22 cellular contexts compared by ENCODE assay signal in genomic region chr10:82827901-82828300, GRCh38.
"Had no signal": no experiment of that assay in that cellular context is flagged by ENCODE, and none has a peak within 500 bp of the region (broad histone marks: within the 10 kb centered on the region; RNA-seq: fewer than 3 reads in every experiment).

No MANE protein-coding gene starts in this region.

- H3K27me3 Mint-ChIP-seq: naive B cell; naive thymus-derived CD8-positive, alpha-beta T cell had no signal

- H3K27me3 ChIP-seq: dorsolateral prefrontal cortex, esophagus squamous epithelium, foreskin keratinocyte, left lung had no signal

- H3K4me1 ChIP-seq: esophagus squamous epithelium, foreskin keratinocyte, gastroesophageal sphincter, heart left ventricle, left lung, lower lobe of right lung had no signal

- H3K36me3 ChIP-seq: esophagus squamous epithelium, gastroesophageal sphincter, heart left ventricle, left lung, lower lobe of right lung had no signal

- DNase-seq: dermis blood vessel endothelial cell; dorsolateral prefrontal cortex; effector CD4-positive, alpha-beta T cell; effector memory CD4-positive, alpha-beta T cell; erythroblast; esophagus squamous epithelium; foreskin keratinocyte; heart left ventricle; hippocampal formation; left cardiac atrium; left lung; left ventricle myocardium superior; lower lobe of right lung; mesenchymal stem cell; mucosa of descending colon; naive B cell; naive thymus-derived CD8-positive, alpha-beta T cell had no signal

- H3K9me3 ChIP-seq: esophagus squamous epithelium, gastroesophageal sphincter, heart left ventricle, left lung, lower lobe of right lung, mucosa of descending colon had no signal

- ATAC-seq: esophagus mucosa; foreskin keratinocyte; gastroesophageal sphincter; heart left ventricle; left cardiac atrium; left lung; left ventricle myocardium superior; lower lobe of right lung; mucosa of descending colon; naive thymus-derived CD8-positive, alpha-beta T cell had no signal

- H3K4me1 Mint-ChIP-seq: naive B cell; naive thymus-derived CD8-positive, alpha-beta T cell had no signal

- H3K4me3 ChIP-seq: coronary artery, dorsolateral prefrontal cortex, esophagus squamous epithelium, gastroesophageal sphincter, heart left ventricle, left lung, lower lobe of right lung, mucosa of descending colon had no signal

- H3K9me3 Mint-ChIP-seq: mesothelial cell of epicardium had no signal

- H3K36me3 Mint-ChIP-seq: mesothelial cell of epicardium; naive B cell; naive thymus-derived CD8-positive, alpha-beta T cell had no signal

- H3K27ac Mint-ChIP-seq: mesothelial cell of epicardium; naive B cell; naive thymus-derived CD8-positive, alpha-beta T cell had no signal

- H3K4me3 Mint-ChIP-seq: mesothelial cell of epicardium; naive B cell; naive thymus-derived CD8-positive, alpha-beta T cell had no signal

- H3K27ac ChIP-seq: coronary artery, dorsolateral prefrontal cortex, epithelial cell of prostate, esophagus squamous epithelium, foreskin keratinocyte, gastroesophageal sphincter, heart left ventricle, left lung, lower lobe of right lung had no signal
